27 cellular contexts compared by ENCODE assay signal in genomic region chr4:16853653-16854052, GRCh38. TPM values are rescaled to one million over a fixed set of nuclear protein-coding genes. Genes with fewer than 3 reads are reported as not detected.
DNase-seq lines count a peak whose midpoint lies in the region; ATAC-seq and TF ChIP-seq lines count a peak whose summit lies in the region.
"Had no signal": no experiment of that assay in that cellular context is flagged by ENCODE, and none has a peak within 500 bp of the region (broad histone marks: within the 10 kb centered on the region; RNA-seq: fewer than 3 reads in every experiment).

No MANE protein-coding gene starts in this region.

- H3K27ac Mint-ChIP-seq in WTC11 = 0 out of 2 replicates have a peak overlapping the region, but pooled peaks have one; percentile 15
- H3K27ac Mint-ChIP-seq: CD14-positive monocyte; CD4-positive, alpha-beta memory T cell; CD4-positive, CD25-positive, alpha-beta regulatory T cell; CD8-positive, alpha-beta memory T cell had no signal

- POLR2A ChIA-PET in WTC11 (lab: Charles Lee) = no interaction called here

- H3K4me3 ChIP-seq in fibroblast of villous mesenchyme (ENCODE audit: low read depth, low read length) = no peak overlapping the region
- H3K4me3 ChIP-seq: A549, BLaER1, GM12878 had no signal

- TF ChIP-seq CTCF in WTC11 (IDR thresholded peaks at IDR 0.05) (no peak), fibroblast of villous mesenchyme (IDR thresholded peaks at IDR 0.05; ENCODE audit: insufficient read depth, low read depth, low read length) (no peak)

- H3K36me3 Mint-ChIP-seq in WTC11 = peaks cover 29% of the 10 kb centered on the region
- H3K36me3 Mint-ChIP-seq: CD14-positive monocyte; CD4-positive, alpha-beta memory T cell; CD4-positive, CD25-positive, alpha-beta regulatory T cell; CD8-positive, alpha-beta memory T cell had no signal

- H3K27me3 Mint-ChIP-seq in WTC11 (ENCODE audit: low read depth) = no peaks in the 10 kb centered on the region
- H3K27me3 Mint-ChIP-seq: CD4-positive, CD25-positive, alpha-beta regulatory T cell had no signal

- H3K4me3 Mint-ChIP-seq in WTC11 = no peak overlapping the region
- H3K4me3 Mint-ChIP-seq: CD14-positive monocyte; CD4-positive, alpha-beta memory T cell; CD4-positive, CD25-positive, alpha-beta regulatory T cell; CD8-positive, alpha-beta memory T cell had no signal

- CTCF ChIA-PET in WTC11 (lab: Charles Lee) = no interaction called here

- ATAC-seq in WTC11 = no peak
- ATAC-seq in Right ventricle myocardium superior (ENCODE audit: poor library complexity) = no peak
- ATAC-seq in HG03432 (IDR thresholded peaks at IDR 0.05; ENCODE audit: unreplicated experiment) = no peak
- ATAC-seq: A549, GM12878 had no signal

- DNase-seq in Ammon's horn (ENCODE audit: low spot score) (peak; percentile 18), WTC11 (ENCODE audit: low spot score) (no peak), fibroblast of villous mesenchyme (ENCODE audit: low read depth) (peak; percentile 6), superior temporal gyrus (ENCODE audit: extremely low spot score) (peak; percentile 53), Right ventricle myocardium superior (no peak), amygdala (lab: John Stamatoyannopoulos, UW) (no peak)
- DNase-seq: AML-193; BE2C; C1 segment of cervical spinal cord; CD4-positive, alpha-beta memory T cell; CD4-positive, CD25-positive, alpha-beta regulatory T cell; CD8-positive, alpha-beta memory T cell; COR-L47; DMS 273 treated with DMSO at 0.1 percent for 48 hours; DMS153; DMS53; DMS79; DND-41; EL; GDM1 had no signal

- peaks cover 14% of the 10 kb centered on the region for H3K9me3 Mint-ChIP-seq in WTC11
- H3K9me3 Mint-ChIP-seq: CD4-positive, alpha-beta memory T cell had no signal

- intact Hi-C loops in Right ventricle myocardium superior (cut with DNase I) = no loop called here

- peaks cover 68% of the 10 kb centered on the region for H3K4me1 Mint-ChIP-seq in WTC11
- H3K4me1 Mint-ChIP-seq: CD14-positive monocyte; CD4-positive, alpha-beta memory T cell; CD4-positive, CD25-positive, alpha-beta regulatory T cell; CD8-positive, alpha-beta memory T cell had no signal

TF ChIP-seq in WTC11, 78 proteins besides CTCF, POLR2A, EP300 and RAD21:
- TF ChIP-seq SOX15 (CRISPR knock-in tag; IDR thresholded peaks at IDR 0.05) (no peak), STAT6 (CRISPR knock-in tag; conservative IDR thresholded peaks at IDR 0.05; ENCODE audit: low read depth) (no peak), SMAD3 (CRISPR knock-in tag; IDR thresholded peaks at IDR 0.05; ENCODE audit: borderline replicate concordance) (no peak)
TF ChIP-seq in WTC11: peak in this region for 0.

RNA-seq across cellular contexts. Expression of gene LDB2, which starts 44.8 kb away (rescaled TPM):
- total RNA-seq in WTC11 (2021) (62.4 to 67.4 TPM (median 67.3 TPM) in 3 replicates), fibroblast of villous mesenchyme (19.9 and 24.2 TPM in 2 replicates), Right ventricle myocardium superior (18.5 TPM)
- total RNA-seq: A172; CD4-positive, alpha-beta memory T cell; CD4-positive, CD25-positive, alpha-beta regulatory T cell; CD8-positive, alpha-beta memory T cell; G401 had no signal

Comparison
In these comparisons a context has a peak if more than half of its experiments do, and no peak if none do; other contexts are left out.
1. DNase-seq: peak in Ammon's horn (single experiment), fibroblast of villous mesenchyme (single experiment) and superior temporal gyrus (single experiment); none in WTC11 (single experiment), Right ventricle myocardium superior (single experiment) and amygdala (0 of 56).